1 cellular context compared by ENCODE assay signal in genomic region chr11:98003606-98004371, GRCh38.
TF ChIP-seq lines count a peak whose summit lies in the region.

No MANE protein-coding gene starts in this region.

TF ChIP-seq in SK-N-SH, 30 proteins besides CTCF, POLR2A, EP300 and RAD21 (continued from another document):
- no peak for TF ChIP-seq ZBTB33 (IDR thresholded peaks at IDR 0.05; ENCODE audit: borderline replicate concordance, low read depth)
- TF ChIP-seq, protein P1, sequence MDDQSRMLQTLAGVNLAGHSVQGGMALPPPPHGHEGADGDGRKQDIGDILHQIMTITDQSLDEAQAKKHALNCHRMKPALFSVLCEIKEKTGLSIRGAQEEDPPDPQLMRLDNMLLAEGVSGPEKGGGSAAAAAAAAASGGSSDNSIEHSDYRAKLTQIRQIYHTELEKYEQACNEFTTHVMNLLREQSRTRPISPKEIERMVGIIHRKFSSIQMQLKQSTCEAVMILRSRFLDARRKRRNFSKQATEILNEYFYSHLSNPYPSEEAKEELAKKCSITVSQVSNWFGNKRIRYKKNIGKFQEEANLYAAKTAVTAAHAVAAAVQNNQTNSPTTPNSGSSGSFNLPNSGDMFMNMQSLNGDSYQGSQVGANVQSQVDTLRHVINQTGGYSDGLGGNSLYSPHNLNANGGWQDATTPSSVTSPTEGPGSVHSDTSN (IDR thresholded peaks at IDR 0.05) = no peak
- no peak for TF ChIP-seq GABPA (IDR thresholded peaks at IDR 0.05; ENCODE audit: low read depth)
- no peak for TF ChIP-seq ELF1 (IDR thresholded peaks at IDR 0.05)
- TF ChIP-seq, protein P2, sequence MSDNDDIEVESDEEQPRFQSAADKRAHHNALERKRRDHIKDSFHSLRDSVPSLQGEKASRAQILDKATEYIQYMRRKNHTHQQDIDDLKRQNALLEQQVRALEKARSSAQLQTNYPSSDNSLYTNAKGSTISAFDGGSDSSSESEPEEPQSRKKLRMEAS (IDR thresholded peaks at IDR 0.05; ENCODE audit: low read depth) = no peak
TF ChIP-seq in SK-N-SH: peak in this region for 0.
